In the genomic region with DNA sequence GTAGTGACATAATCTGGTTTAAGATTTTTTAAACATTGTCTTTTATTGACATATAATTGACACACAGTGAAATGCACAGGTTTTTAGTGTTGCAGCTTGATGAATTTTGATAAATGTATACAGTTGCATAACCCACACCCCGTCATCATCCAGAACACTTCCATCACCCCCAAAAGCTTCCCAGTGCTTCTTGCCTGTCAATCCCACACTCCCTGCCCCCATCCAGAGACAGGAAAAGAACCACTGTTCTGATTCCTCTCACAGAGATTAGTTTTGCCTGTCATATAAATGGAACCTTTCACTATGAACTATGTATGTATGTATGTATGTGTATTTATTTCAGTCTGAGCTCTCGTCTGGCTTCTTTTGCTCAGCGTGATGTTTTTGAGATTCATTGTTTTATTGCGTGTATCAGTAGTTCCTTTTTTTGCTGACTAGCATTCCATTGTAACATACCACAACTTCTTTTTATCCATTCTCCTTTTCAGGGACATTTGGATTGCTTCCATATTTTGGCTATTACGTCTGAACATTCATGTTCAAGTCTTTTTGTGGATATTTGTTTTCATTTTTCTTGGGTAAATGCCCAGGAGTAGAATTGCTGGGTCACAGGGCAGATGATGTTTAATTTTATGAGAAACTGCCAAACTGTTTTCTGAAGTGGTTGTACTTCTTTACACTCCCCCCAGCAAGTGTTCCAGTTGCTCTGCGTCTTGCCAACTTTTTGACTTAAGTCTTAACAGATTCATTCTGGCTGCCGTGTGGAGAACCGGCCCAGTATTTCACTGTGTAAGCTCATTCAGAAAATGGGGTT, we compare ENCODE assay signal across 9 cellular contexts. TPM values are rescaled to one million over a fixed set of nuclear protein-coding genes. Genes with fewer than 3 reads are reported as not detected.
DNase-seq lines count a peak whose midpoint lies in the region; TF ChIP-seq lines count a peak whose summit lies in the region.
"Had no signal": no experiment of that assay in that cellular context is flagged by ENCODE, and none has a peak within 500 bp of the region (broad histone marks: within the 10 kb centered on the region; RNA-seq: fewer than 3 reads in every experiment).

No MANE protein-coding gene starts in this region.

- intact Hi-C loops in CD14-positive monocyte (cut with micrococcal nuclease), result no loop called here

- DNase-seq in CD14-positive monocyte (ENCODE audit: low spot score) (no peak), NCI-H1105 treated with DMSO at 0.1 percent for 48 hours (lab: John Stamatoyannopoulos, UW) (peak; percentile 81), choroid plexus epithelial cell (ENCODE audit: low read depth) (peak; percentile 98), D341Med (ENCODE audit: low spot score) (no peak), cerebellar nuclear complex (lab: John Stamatoyannopoulos, UW) (no peak), COLO829 (ENCODE audit: low spot score) (no peak)
- DNase-seq in stimulated activated CD4-positive, alpha-beta T cell treated with anti-CD3 and anti-CD28 coated beads, Interleukin-4, amount 100 ng/mL, for 4 hours, result no peak
- DNase-seq: kidney glomerular epithelial cell had no signal

- H3K4me1 Mint-ChIP-seq in CD14-positive monocyte, result peaks cover 26% of the 10 kb centered on the region
- peaks cover 16% of the 10 kb centered on the region for H3K4me1 Mint-ChIP-seq in nephron

- no peak overlapping the region for H3K4me3 Mint-ChIP-seq in CD14-positive monocyte
- no peak overlapping the region for H3K4me3 Mint-ChIP-seq in nephron

- H3K27me3 Mint-ChIP-seq in CD14-positive monocyte (ENCODE audit: low read depth in 3 of 3), result no peaks in the 10 kb centered on the region
- H3K27me3 Mint-ChIP-seq in nephron (ENCODE audit: low read depth), result no peaks in the 10 kb centered on the region

- H3K27ac Mint-ChIP-seq in CD14-positive monocyte (peak overlapping the region; percentile 35 to 88 (median 72)), nephron (peak overlapping the region in 2 of 3 experiments; percentile 16 to 26)

- H3K9me3 Mint-ChIP-seq in CD14-positive monocyte (no peaks in the 10 kb centered on the region), nephron (peaks cover 4% of the 10 kb centered on the region)

- no peak overlapping the region for H3K4me3 ChIP-seq in choroid plexus epithelial cell (ENCODE audit: low read depth, low read length)

- H3K36me3 Mint-ChIP-seq in CD14-positive monocyte, result peaks cover 46 to 53% of the 10 kb centered on the region in 2 donors
- peaks cover 34% of the 10 kb centered on the region for H3K36me3 Mint-ChIP-seq in nephron (ENCODE audit: low read depth)

- TF ChIP-seq CTCF in CD14-positive monocyte (IDR thresholded peaks at IDR 0.05), result no peak
- no peak for TF ChIP-seq CTCF in choroid plexus epithelial cell (conservative IDR thresholded peaks at IDR 0.05; ENCODE audit: low read depth, low read length)
- TF ChIP-seq CTCF in nephron (IDR thresholded peaks at IDR 0.05; ENCODE audit: unreplicated experiment in 3 of 3), result no peak

RNA-seq across cellular contexts. Expression of a gene that starts 8.7 kb away (rescaled TPM):
- polyA plus RNA-seq in CD14-positive monocyte, result 10 to 100 TPM in 1 of 2 donors, 1 to 10 TPM in 1; 9.8 to 10.5 TPM

RNA-seq across cellular contexts. Expression of a gene that starts 19.4 kb away (rescaled TPM):
- 1 to 10 TPM; 2.0 to 3.3 TPM for polyA plus RNA-seq in CD14-positive monocyte

Comparison
In these comparisons a context has a peak if more than half of its experiments do, and no peak if none do; other contexts are left out.
1. DNase-seq: peak in NCI-H1105 treated with DMSO at 0.1 percent for 48 hours (single experiment) and choroid plexus epithelial cell (single experiment); none in CD14-positive monocyte (single experiment), D341Med (single experiment), stimulated activated CD4-positive, alpha-beta T cell treated with anti-CD3 and anti-CD28 coated beads, Interleukin-4, amount 100 ng/mL, for 4 hours (0 of 2), cerebellar nuclear complex (0 of 2) and COLO829 (single experiment).